In the genomic region with DNA sequence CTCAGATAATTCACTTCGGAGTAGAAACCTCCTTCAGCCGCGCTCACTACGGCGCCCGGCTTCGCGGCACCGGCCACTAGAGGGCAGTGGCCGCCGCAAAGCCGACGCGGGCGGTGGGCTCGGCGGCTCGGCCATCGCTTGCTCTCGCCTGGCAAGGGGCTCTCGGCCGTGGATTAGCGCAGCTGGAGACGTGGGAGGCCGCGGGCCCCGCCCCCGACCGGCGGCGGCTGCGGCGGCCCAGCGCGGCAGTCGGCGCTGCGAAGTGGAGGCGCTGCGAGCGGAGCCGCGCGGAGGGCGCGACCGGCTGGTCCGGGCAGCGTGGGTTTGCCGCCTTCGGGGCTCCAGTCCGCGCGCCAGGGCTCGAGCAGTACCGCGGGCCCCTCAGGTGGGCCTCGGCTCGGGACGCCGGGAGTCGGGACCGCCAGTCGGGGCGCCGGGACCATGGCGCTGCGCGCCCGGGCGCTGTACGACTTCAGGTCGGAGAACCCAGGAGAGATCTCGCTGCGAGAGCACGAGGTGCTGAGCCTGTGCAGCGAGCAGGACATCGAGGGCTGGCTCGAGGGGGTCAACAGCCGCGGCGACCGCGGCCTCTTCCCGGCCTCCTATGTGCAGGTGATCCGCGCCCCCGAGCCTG, we compare ENCODE assay signal across 8 cellular contexts. TPM values are rescaled to one million over a fixed set of nuclear protein-coding genes. Genes with fewer than 3 reads are reported as not detected.
A peak's percentile ranks its signal among the peaks of the same experiment; 100 is the strongest.
DNase-seq lines count a peak whose midpoint lies in the region; ATAC-seq, FAIRE-seq and TF ChIP-seq lines count a peak whose summit lies in the region.

A gene with protein sequence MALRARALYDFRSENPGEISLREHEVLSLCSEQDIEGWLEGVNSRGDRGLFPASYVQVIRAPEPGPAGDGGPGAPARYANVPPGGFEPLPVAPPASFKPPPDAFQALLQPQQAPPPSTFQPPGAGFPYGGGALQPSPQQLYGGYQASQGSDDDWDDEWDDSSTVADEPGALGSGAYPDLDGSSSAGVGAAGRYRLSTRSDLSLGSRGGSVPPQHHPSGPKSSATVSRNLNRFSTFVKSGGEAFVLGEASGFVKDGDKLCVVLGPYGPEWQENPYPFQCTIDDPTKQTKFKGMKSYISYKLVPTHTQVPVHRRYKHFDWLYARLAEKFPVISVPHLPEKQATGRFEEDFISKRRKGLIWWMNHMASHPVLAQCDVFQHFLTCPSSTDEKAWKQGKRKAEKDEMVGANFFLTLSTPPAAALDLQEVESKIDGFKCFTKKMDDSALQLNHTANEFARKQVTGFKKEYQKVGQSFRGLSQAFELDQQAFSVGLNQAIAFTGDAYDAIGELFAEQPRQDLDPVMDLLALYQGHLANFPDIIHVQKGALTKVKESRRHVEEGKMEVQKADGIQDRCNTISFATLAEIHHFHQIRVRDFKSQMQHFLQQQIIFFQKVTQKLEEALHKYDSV (plus strand): TSS at position 248 of the 634 bp plus-strand sequence. CDS start 194 bp downstream, at position 442.

- no peak for FAIRE-seq in D721Med (lab: Jason Lieb, UNC)

- H3K27ac ChIP-seq in HUES6 (ENCODE audit: low read depth, low read length) (peak within 1 kb of the TSS; percentile 88; the same call in 1 of the 2 replicates), OCI-LY3 (ENCODE audit: low read length) (peak within 1 kb of the TSS; percentile 70)

- no peaks in the 10 kb centered on the region for H3K9me3 ChIP-seq in HUES6 (ENCODE audit: control insufficient read depth, insufficient read depth, low read depth, low read length)
- no peaks in the 10 kb centered on the region for H3K9me3 ChIP-seq in OCI-LY3 (ENCODE audit: insufficient read depth, low read length)

- H2AFZ ChIP-seq in OCI-LY3 (ENCODE audit: low read depth, low read length): peak within 1 kb of the TSS; percentile 94; the same call in 1 of the 2 replicates

- peaks cover 36% of the 10 kb centered on the region for H3K4me1 ChIP-seq in HUES6 (ENCODE audit: control insufficient read depth, insufficient read depth, low read length)
- H3K4me1 ChIP-seq in OCI-LY3 (ENCODE audit: low read length): peaks cover 52% of the 10 kb centered on the region

- H3K9ac ChIP-seq in HUES6 (ENCODE audit: low read length) (peak within 1 kb of the TSS; percentile 89), OCI-LY3 (ENCODE audit: low read length) (peak within 1 kb of the TSS; percentile 85)

- ATAC-seq in GM21423 (IDR thresholded peaks at IDR 0.05; ENCODE audit: unreplicated experiment): peak; percentile 97

- peak within 1 kb of the TSS; percentile 95 for H3K4me2 ChIP-seq in OCI-LY3 (ENCODE audit: low read length)

- H3K4me3 ChIP-seq in HUES6 (ENCODE audit: low read depth, low read length) (peak within 1 kb of the TSS; percentile 67), OCI-LY3 (ENCODE audit: low read length) (peak within 1 kb of the TSS; percentile 93), epithelial cell of esophagus (ENCODE audit: low read length) (peak within 1 kb of the TSS; percentile 72)

- peaks cover 20% of the 10 kb centered on the region for H3K27me3 ChIP-seq in HUES6 (ENCODE audit: control insufficient read depth, insufficient read depth, low read length)
- H3K27me3 ChIP-seq in OCI-LY3 (ENCODE audit: low read depth, low read length): peaks cover 11% of the 10 kb centered on the region; the same call in 1 of the 2 replicates

- DNase-seq in D721Med (ENCODE audit: insufficient read length, low spot score): peak; percentile 83
- peak; percentile 86 for DNase-seq in activated T-cell treated with anti-CD3 and anti-CD28 coated beads for 1 hour (ENCODE audit: low read depth)
- peak; percentile 95 for DNase-seq in epithelial cell of esophagus (ENCODE audit: low read depth)
- peak; percentile 94 for DNase-seq in mucosa of gallbladder (ENCODE audit: low spot score)
- DNase-seq in stimulated activated CD8-positive, alpha-beta memory T cell treated with anti-CD3 and anti-CD28 coated beads, Interleukin-4, amount 100 ng/mL, for 24 hours (ENCODE audit: low read depth): peak; percentile 86

- H4K20me1 ChIP-seq in OCI-LY3 (ENCODE audit: insufficient read depth, low read length): peaks cover 41% of the 10 kb centered on the region

- H3K36me3 ChIP-seq in HUES6 (ENCODE audit: control insufficient read depth, insufficient read depth, low read length): peaks cover 9% of the 10 kb centered on the region; the same call in 1 of the 2 replicates
- peaks cover 44% of the 10 kb centered on the region for H3K36me3 ChIP-seq in OCI-LY3 (replicated peaks; ENCODE audit: low read depth, low read length)

- peak; percentile 86 for TF ChIP-seq CTCF in D721Med (IDR thresholded peaks at IDR 0.05; ENCODE audit: insufficient read depth, missing control alignments)
- TF ChIP-seq CTCF in OCI-LY3 (IDR thresholded peaks at IDR 0.05; ENCODE audit: low read depth, low read length): peak; percentile 79
- peak; percentile 71 for TF ChIP-seq CTCF in epithelial cell of esophagus (IDR thresholded peaks at IDR 0.05; ENCODE audit: insufficient read depth, low read depth, low read length, missing control alignments)

- peaks cover 51% of the 10 kb centered on the region for H3K79me2 ChIP-seq in OCI-LY3 (ENCODE audit: low read length)

RNA-seq across cellular contexts. Expression of the gene that starts here (rescaled TPM):
- 49.9 TPM for total RNA-seq in mucosa of gallbladder

Comparison
In these comparisons a context has a peak if more than half of its experiments do, and no peak if none do; other contexts are left out.
1. Peak in every context shown above with its lines: DNase-seq, ATAC-seq, H3K4me3 ChIP-seq and H3K27ac ChIP-seq.